ENCODE assay signal across 8 cellular contexts in genomic region chr2:225008935-225009334, GRCh38. TPM values are rescaled to one million over a fixed set of nuclear protein-coding genes. Genes with fewer than 3 reads are reported as not detected.
DNase-seq lines count a peak whose midpoint lies in the region; ATAC-seq and TF ChIP-seq lines count a peak whose summit lies in the region.

No MANE protein-coding gene starts in this region.

- peak overlapping the region; percentile 80 for H3K27ac Mint-ChIP-seq in activated T-cell treated with anti-CD3 and anti-CD28 coated beads, Interleukin-2, amount 50 U/mL, for 24 hours
- peak overlapping the region; percentile 86 for H3K27ac Mint-ChIP-seq in dendritic cell treated with granulocyte-macrophage colony-stimulating factor and Interleukin-4, amounts not matched to agents 40 ng/mL and 50 ng/mL, for 4 days
- H3K27ac Mint-ChIP-seq in stimulated activated effector memory CD8-positive, alpha-beta T cell treated with anti-CD3 and anti-CD28 coated beads, Interleukin-12 subunit alpha, Interleukin-12 subunit beta, amount 100 ng/mL, for 72 hours = peak overlapping the region; percentile 52

- no peaks in the 10 kb centered on the region for H4K20me1 ChIP-seq in Karpas-422 (ENCODE audit: insufficient read depth, low read depth, low read length)

- H3K27ac ChIP-seq in Karpas-422 (ENCODE audit: low read length) = no peak overlapping the region
- H3K27ac ChIP-seq in suprapubic skin = no peak overlapping the region

- H3K36me3 Mint-ChIP-seq in activated T-cell treated with anti-CD3 and anti-CD28 coated beads, Interleukin-2, amount 50 U/mL, for 24 hours (ENCODE audit: low read depth) = peaks cover 21% of the 10 kb centered on the region
- H3K36me3 Mint-ChIP-seq in dendritic cell treated with granulocyte-macrophage colony-stimulating factor and Interleukin-4, amounts not matched to agents 40 ng/mL and 50 ng/mL, for 4 days (ENCODE audit: low read depth) = peaks cover 49% of the 10 kb centered on the region
- peaks cover 5% of the 10 kb centered on the region for H3K36me3 Mint-ChIP-seq in stimulated activated effector memory CD8-positive, alpha-beta T cell treated with anti-CD3 and anti-CD28 coated beads, Interleukin-12 subunit alpha, Interleukin-12 subunit beta, amount 100 ng/mL, for 72 hours

- no peaks in the 10 kb centered on the region for H3K27me3 Mint-ChIP-seq in activated T-cell treated with anti-CD3 and anti-CD28 coated beads, Interleukin-2, amount 50 U/mL, for 24 hours
- H3K27me3 Mint-ChIP-seq in dendritic cell treated with granulocyte-macrophage colony-stimulating factor and Interleukin-4, amounts not matched to agents 40 ng/mL and 50 ng/mL, for 4 days = no peaks in the 10 kb centered on the region

- H3K9me3 ChIP-seq in Karpas-422 (ENCODE audit: low read length) = no peaks in the 10 kb centered on the region
- no peaks in the 10 kb centered on the region for H3K9me3 ChIP-seq in suprapubic skin

- TF ChIP-seq EP300 in suprapubic skin (IDR thresholded peaks at IDR 0.05) = no peak

- H2AFZ ChIP-seq in Karpas-422 (ENCODE audit: low read length) = no peak overlapping the region

- H3K4me1 ChIP-seq in Karpas-422 (ENCODE audit: low read length) (no peaks in the 10 kb centered on the region), suprapubic skin (peaks cover 5% of the 10 kb centered on the region)

- no peak overlapping the region for H3K4me3 Mint-ChIP-seq in activated T-cell treated with anti-CD3 and anti-CD28 coated beads, Interleukin-2, amount 50 U/mL, for 24 hours
- H3K4me3 Mint-ChIP-seq in dendritic cell treated with granulocyte-macrophage colony-stimulating factor and Interleukin-4, amounts not matched to agents 40 ng/mL and 50 ng/mL, for 4 days = no peak overlapping the region
- no peak overlapping the region for H3K4me3 Mint-ChIP-seq in stimulated activated effector memory CD8-positive, alpha-beta T cell treated with anti-CD3 and anti-CD28 coated beads, Interleukin-12 subunit alpha, Interleukin-12 subunit beta, amount 100 ng/mL, for 72 hours

- peaks cover 99% of the 10 kb centered on the region for H3K4me1 Mint-ChIP-seq in activated T-cell treated with anti-CD3 and anti-CD28 coated beads, Interleukin-2, amount 50 U/mL, for 24 hours (ENCODE audit: low read depth)
- H3K4me1 Mint-ChIP-seq in dendritic cell treated with granulocyte-macrophage colony-stimulating factor and Interleukin-4, amounts not matched to agents 40 ng/mL and 50 ng/mL, for 4 days (ENCODE audit: low read depth) = peaks cover 78% of the 10 kb centered on the region
- H3K4me1 Mint-ChIP-seq in stimulated activated effector memory CD8-positive, alpha-beta T cell treated with anti-CD3 and anti-CD28 coated beads, Interleukin-12 subunit alpha, Interleukin-12 subunit beta, amount 100 ng/mL, for 72 hours = peaks cover 76% of the 10 kb centered on the region

- no peak for ATAC-seq in stimulated activated effector memory CD8-positive, alpha-beta T cell treated with anti-CD3 and anti-CD28 coated beads, Interleukin-12 subunit alpha, Interleukin-12 subunit beta, amount 100 ng/mL, for 72 hours
- ATAC-seq in GM21619 (IDR thresholded peaks at IDR 0.05; ENCODE audit: unreplicated experiment) = no peak

- H3K36me3 ChIP-seq in Karpas-422 (ENCODE audit: insufficient read depth, low read length) (no peaks in the 10 kb centered on the region), suprapubic skin (no peaks in the 10 kb centered on the region)

- DNase-seq in activated T-cell treated with anti-CD3 and anti-CD28 coated beads, Interleukin-2, amount 50 U/mL, for 24 hours = no peak
- DNase-seq in activated T-cell treated with anti-CD3 and anti-CD28 coated beads, Interleukin-2, amount 50 U/mL, for 1 hour = no peak
- peak; percentile 66 for DNase-seq in Karpas-422
- no peak for DNase-seq in stimulated activated effector memory CD8-positive, alpha-beta T cell treated with anti-CD3 and anti-CD28 coated beads, Interleukin-12 subunit alpha, Interleukin-12 subunit beta, amount 100 ng/mL, for 72 hours (ENCODE audit: low spot score in 2 of 2)
- no peak for DNase-seq in activated effector memory CD4-positive, alpha-beta T cell treated with anti-CD3 and anti-CD28 coated beads, Interleukin-2, amount 50 U/mL, for 16 hours
- no peak for DNase-seq in suprapubic skin (ENCODE audit: low spot score in 2 of 2)

- 79% methylated on average over 5 of the region's 5 CpGs for WGBS in suprapubic skin

- H3K9ac ChIP-seq in Karpas-422 (ENCODE audit: low read length) = no peak overlapping the region

- no peak for TF ChIP-seq CTCF in suprapubic skin (IDR thresholded peaks at IDR 0.05)

- no peak for TF ChIP-seq POLR2A in suprapubic skin (IDR thresholded peaks at IDR 0.05)

- intact Hi-C loops in dendritic cell treated with granulocyte-macrophage colony-stimulating factor and Interleukin-4, amounts not matched to agents 40 ng/mL and 50 ng/mL, for 4 days (cut with micrococcal nuclease) = loop anchor here (5.0 kb wide), 3 partner anchors 33 to 117 kb away; partner anchors contain the start of gene DOCK10

- H3K4me2 ChIP-seq in Karpas-422 (ENCODE audit: low read depth, low read length, poor library complexity, severe bottlenecking) = no peak overlapping the region

- no peaks in the 10 kb centered on the region for H3K79me2 ChIP-seq in Karpas-422 (ENCODE audit: low read length)

- no peaks in the 10 kb centered on the region for H3K27me3 ChIP-seq in Karpas-422 (ENCODE audit: low read length)
- H3K27me3 ChIP-seq in suprapubic skin = no peaks in the 10 kb centered on the region

- H3K9me3 Mint-ChIP-seq in activated T-cell treated with anti-CD3 and anti-CD28 coated beads, Interleukin-2, amount 50 U/mL, for 24 hours = peaks cover 2% of the 10 kb centered on the region
- no peaks in the 10 kb centered on the region for H3K9me3 Mint-ChIP-seq in dendritic cell treated with granulocyte-macrophage colony-stimulating factor and Interleukin-4, amounts not matched to agents 40 ng/mL and 50 ng/mL, for 4 days
- H3K9me3 Mint-ChIP-seq in stimulated activated effector memory CD8-positive, alpha-beta T cell treated with anti-CD3 and anti-CD28 coated beads, Interleukin-12 subunit alpha, Interleukin-12 subunit beta, amount 100 ng/mL, for 72 hours = no peaks in the 10 kb centered on the region

- no peaks in the 10 kb centered on the region for H3K9me2 ChIP-seq in Karpas-422 (replicated peaks; ENCODE audit: insufficient read depth, low read length)

- H3K4me3 ChIP-seq in Karpas-422 (ENCODE audit: low read length) (no peak overlapping the region), suprapubic skin (no peak overlapping the region)

RNA-seq across cellular contexts. Expression of gene DOCK10, which starts 33.3 kb away (rescaled TPM):
- 0.15 and 0.76 TPM in 2 replicates for total RNA-seq in Karpas-422 (2014; rRNA removed; shearing (Covaris generic); ENCODE audit: low replicate concordance)
- 10 to 100 TPM in 3 of 4 donors, 1 to 10 TPM in 1; 8.1 to 35.4 (median 17.2) TPM for total RNA-seq in suprapubic skin
